10 cellular contexts compared by ENCODE assay signal in the genomic region with DNA sequence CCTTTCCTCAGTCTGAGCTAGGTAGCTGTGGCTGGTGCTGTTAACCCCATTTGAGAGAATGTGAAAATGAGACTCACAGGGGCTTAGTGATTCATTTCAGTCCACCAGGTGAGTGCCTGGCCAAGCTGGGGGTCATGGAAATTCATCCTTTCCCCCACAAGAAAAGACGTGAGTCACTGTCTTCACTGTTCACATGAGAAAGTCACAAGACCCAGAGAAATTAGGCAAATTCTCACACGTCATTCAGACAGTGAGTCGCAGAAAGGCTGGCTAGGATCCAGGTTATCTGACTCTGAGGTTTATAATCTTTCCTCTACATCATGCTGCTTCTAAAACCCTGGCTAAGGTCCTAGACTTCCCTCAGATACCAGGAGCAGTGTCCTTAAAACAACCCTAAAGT.
DNase-seq lines count a peak whose midpoint lies in the region; ATAC-seq and TF ChIP-seq lines count a peak whose summit lies in the region.
"Had no signal": no experiment of that assay in that cellular context is flagged by ENCODE, and none has a peak within 500 bp of the region (broad histone marks: within the 10 kb centered on the region; RNA-seq: fewer than 3 reads in every experiment).

No MANE protein-coding gene starts in this region.

- H3K9me3 Mint-ChIP-seq in activated CD8-positive, alpha-beta T cell treated with anti-CD3 and anti-CD28 coated beads for 36 hours = no peaks in the 10 kb centered on the region
- H3K9me3 Mint-ChIP-seq in activated CD8-positive, alpha-beta T cell treated with anti-CD3 and anti-CD28 coated beads, Interleukin-2, amount 10 ng/mL, durations not matched to agents 7 days and 5 days (ENCODE audit: insufficient read depth) = no peaks in the 10 kb centered on the region
- no peaks in the 10 kb centered on the region for H3K9me3 Mint-ChIP-seq in chondrocyte (ENCODE audit: low read depth)

- intact Hi-C loops in activated CD8-positive, alpha-beta T cell treated with anti-CD3 and anti-CD28 coated beads for 36 hours (cut with micrococcal nuclease) = no loop called here
- intact Hi-C loops in vagina (cut with DNase I) = no loop called here

- H3K4me3 Mint-ChIP-seq in activated CD8-positive, alpha-beta T cell treated with anti-CD3 and anti-CD28 coated beads for 36 hours = no peak overlapping the region
- no peak overlapping the region for H3K4me3 Mint-ChIP-seq in activated CD8-positive, alpha-beta T cell treated with anti-CD3 and anti-CD28 coated beads, Interleukin-2, amount 10 ng/mL, durations not matched to agents 7 days and 5 days
- no peak overlapping the region for H3K4me3 Mint-ChIP-seq in chondrocyte (ENCODE audit: unreplicated experiment)
- H3K4me3 Mint-ChIP-seq: CD4-positive, CD25-positive, alpha-beta regulatory T cell had no signal

- H3K27ac ChIP-seq in vagina = no peak overlapping the region
- H3K27ac ChIP-seq: SK-N-MC had no signal

- no peak overlapping the region for H3K27ac Mint-ChIP-seq in activated CD8-positive, alpha-beta T cell treated with anti-CD3 and anti-CD28 coated beads for 36 hours
- H3K27ac Mint-ChIP-seq in activated CD8-positive, alpha-beta T cell treated with anti-CD3 and anti-CD28 coated beads, Interleukin-2, amount 10 ng/mL, durations not matched to agents 7 days and 5 days = no peak overlapping the region
- peak overlapping the region; percentile 67 for H3K27ac Mint-ChIP-seq in chondrocyte (ENCODE audit: unreplicated experiment)
- H3K27ac Mint-ChIP-seq: CD4-positive, CD25-positive, alpha-beta regulatory T cell had no signal

- no peaks in the 10 kb centered on the region for H3K9me3 ChIP-seq in vagina

- ATAC-seq in activated CD8-positive, alpha-beta T cell treated with anti-CD3 and anti-CD28 coated beads for 36 hours = peak; percentile 81
- no peak for ATAC-seq in activated CD8-positive, alpha-beta T cell treated with anti-CD3 and anti-CD28 coated beads, Interleukin-2, amount 10 ng/mL, durations not matched to agents 7 days and 5 days
- peak; percentile 61 for ATAC-seq in HG03175 (IDR thresholded peaks at IDR 0.05; ENCODE audit: unreplicated experiment)

- H3K4me1 ChIP-seq in vagina = no peaks in the 10 kb centered on the region

- no peak for TF ChIP-seq CTCF in activated CD8-positive, alpha-beta T cell treated with anti-CD3 and anti-CD28 coated beads for 36 hours (IDR thresholded peaks at IDR 0.05)
- TF ChIP-seq CTCF in chondrocyte (IDR thresholded peaks at IDR 0.05) (no peak), vagina (IDR thresholded peaks at IDR 0.05) (no peak)

- peak; percentile 39 for DNase-seq in activated CD8-positive, alpha-beta T cell treated with anti-CD3 and anti-CD28 coated beads for 36 hours
- DNase-seq in activated CD8-positive, alpha-beta T cell treated with anti-CD3 and anti-CD28 coated beads, Interleukin-2, amount 10 ng/mL, durations not matched to agents 7 days and 5 days = no peak
- DNase-seq in chondrocyte (ENCODE audit: low spot score) (no peak), vagina (ENCODE audit: extremely low spot score in 2 of 2) (no peak), HEK293T (ENCODE audit: extremely low spot score) (no peak), NCI-H748 treated with DMSO at 0.1 percent for 48 hours (lab: John Stamatoyannopoulos, UW) (no peak)
- DNase-seq in stimulated activated CD8-positive, alpha-beta memory T cell treated with anti-CD3 and anti-CD28 coated beads, Interleukin-4, amount 100 ng/mL, for 48 hours = peak; percentile 29
- DNase-seq: CD4-positive, CD25-positive, alpha-beta regulatory T cell had no signal

- CTCF ChIA-PET in activated CD8-positive, alpha-beta T cell treated with anti-CD3 and anti-CD28 coated beads for 36 hours (lab: Charles Lee) = no interaction called here
- CTCF ChIA-PET in activated CD8-positive, alpha-beta T cell treated with anti-CD3 and anti-CD28 coated beads, Interleukin-2, amount 10 ng/mL, durations not matched to agents 7 days and 5 days (lab: Charles Lee) = no interaction called here
- CTCF ChIA-PET in HEK293T (lab: Yijun Ruan, JAX) = interaction anchor here (0.6 kb wide), 1 partner anchor 150 kb away, joined by 5 read pairs; no protein-coding TSS in a partner anchor

- H3K36me3 Mint-ChIP-seq in activated CD8-positive, alpha-beta T cell treated with anti-CD3 and anti-CD28 coated beads for 36 hours (ENCODE audit: low read depth) = no peaks in the 10 kb centered on the region
- H3K36me3 Mint-ChIP-seq in activated CD8-positive, alpha-beta T cell treated with anti-CD3 and anti-CD28 coated beads, Interleukin-2, amount 10 ng/mL, durations not matched to agents 7 days and 5 days (ENCODE audit: low read depth) = no peaks in the 10 kb centered on the region
- no peaks in the 10 kb centered on the region for H3K36me3 Mint-ChIP-seq in chondrocyte (ENCODE audit: low read depth)
- H3K36me3 Mint-ChIP-seq: CD4-positive, CD25-positive, alpha-beta regulatory T cell had no signal

- no peak overlapping the region for H3K4me3 ChIP-seq in vagina
- H3K4me3 ChIP-seq: SK-N-MC had no signal

- peaks cover 12% of the 10 kb centered on the region for H3K27me3 Mint-ChIP-seq in activated CD8-positive, alpha-beta T cell treated with anti-CD3 and anti-CD28 coated beads for 36 hours
- peaks cover 3% of the 10 kb centered on the region for H3K27me3 Mint-ChIP-seq in activated CD8-positive, alpha-beta T cell treated with anti-CD3 and anti-CD28 coated beads, Interleukin-2, amount 10 ng/mL, durations not matched to agents 7 days and 5 days (ENCODE audit: low read depth)
- no peaks in the 10 kb centered on the region for H3K27me3 Mint-ChIP-seq in chondrocyte (ENCODE audit: low read depth)
- H3K27me3 Mint-ChIP-seq: CD4-positive, CD25-positive, alpha-beta regulatory T cell had no signal

- no peak for TF ChIP-seq POLR2A in vagina (IDR thresholded peaks at IDR 0.05)

- peaks cover 4% of the 10 kb centered on the region for H3K4me1 Mint-ChIP-seq in activated CD8-positive, alpha-beta T cell treated with anti-CD3 and anti-CD28 coated beads for 36 hours (ENCODE audit: low read depth)
- no peaks in the 10 kb centered on the region for H3K4me1 Mint-ChIP-seq in activated CD8-positive, alpha-beta T cell treated with anti-CD3 and anti-CD28 coated beads, Interleukin-2, amount 10 ng/mL, durations not matched to agents 7 days and 5 days (ENCODE audit: low read depth)
- peaks cover 32% of the 10 kb centered on the region for H3K4me1 Mint-ChIP-seq in chondrocyte (ENCODE audit: low read depth)
- H3K4me1 Mint-ChIP-seq: CD4-positive, CD25-positive, alpha-beta regulatory T cell had no signal

- no peaks in the 10 kb centered on the region for H3K36me3 ChIP-seq in vagina

- POLR2A ChIA-PET in activated CD8-positive, alpha-beta T cell treated with anti-CD3 and anti-CD28 coated beads for 36 hours (lab: Charles Lee) = no interaction called here
- POLR2A ChIA-PET in activated CD8-positive, alpha-beta T cell treated with anti-CD3 and anti-CD28 coated beads, Interleukin-2, amount 10 ng/mL, durations not matched to agents 7 days and 5 days (lab: Charles Lee) = no interaction called here
- POLR2A ChIA-PET in HEK293T (lab: Yijun Ruan, JAX) = no interaction called here

- no peaks in the 10 kb centered on the region for H3K27me3 ChIP-seq in vagina

TF ChIP-seq in HEK293T, 16 proteins besides CTCF, POLR2A, EP300 and RAD21:
- TF ChIP-seq CTBP1 (IDR thresholded peaks at IDR 0.05; ENCODE audit: borderline replicate concordance) (no peak), SUZ12 (IDR thresholded peaks at IDR 0.05) (no peak), ARNT (IDR thresholded peaks at IDR 0.05) (no peak), ZNF384 (IDR thresholded peaks at IDR 0.05) (no peak), FOXK2 (IDR thresholded peaks at IDR 0.05) (no peak)

Comparison
In these comparisons a context has a peak if more than half of its experiments do, and no peak if none do; other contexts are left out.
1. DNase-seq: peak in activated CD8-positive, alpha-beta T cell treated with anti-CD3 and anti-CD28 coated beads for 36 hours (single experiment) and stimulated activated CD8-positive, alpha-beta memory T cell treated with anti-CD3 and anti-CD28 coated beads, Interleukin-4, amount 100 ng/mL, for 48 hours (single experiment); none in activated CD8-positive, alpha-beta T cell treated with anti-CD3 and anti-CD28 coated beads, Interleukin-2, amount 10 ng/mL, durations not matched to agents 7 days and 5 days (single experiment), chondrocyte (single experiment), vagina (0 of 2), HEK293T (single experiment) and NCI-H748 treated with DMSO at 0.1 percent for 48 hours (single experiment).